Comparison of ENCODE assay signal across 18 cellular contexts in the genomic region with DNA sequence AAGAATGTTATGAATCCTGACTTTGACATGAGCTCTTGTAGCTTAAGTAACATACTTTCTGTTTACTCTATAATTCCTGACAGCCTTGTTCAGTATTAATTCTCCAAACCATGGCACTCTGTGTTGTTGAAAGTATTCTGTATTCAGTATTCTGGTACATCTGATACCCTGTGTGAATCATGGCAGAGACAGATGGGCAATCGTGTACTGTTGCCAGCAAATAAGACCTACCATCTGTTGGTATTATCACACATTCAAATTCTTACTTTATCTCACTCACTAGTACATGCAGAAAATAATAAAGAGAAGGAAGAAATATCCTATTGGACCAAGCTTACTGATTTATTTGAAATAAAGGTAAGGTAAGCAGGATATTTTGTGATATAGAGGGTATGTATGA. TPM values are rescaled to one million over a fixed set of nuclear protein-coding genes. Genes with fewer than 3 reads are reported as not detected.
"Had no signal": no experiment of that assay in that cellular context is flagged by ENCODE, and none has a peak within 500 bp of the region (broad histone marks: within the 10 kb centered on the region; RNA-seq: fewer than 3 reads in every experiment).

No MANE protein-coding gene starts in this region.

- H3K36me3 ChIP-seq: ovary, uterus had no signal

- H3K9me3 ChIP-seq: ascending aorta, gastroesophageal sphincter, ovary, sigmoid colon, thyroid gland, uterus had no signal

- DNase-seq: activated CD4-positive, alpha-beta memory T cell treated with anti-CD3 and anti-CD28 coated beads for 36 hours; activated CD4-positive, CD25-positive, alpha-beta regulatory T cell treated with anti-CD3 and anti-CD28 coated beads, Interleukin-2, amount 50 U/mL, for 72 hours; activated CD8-positive, alpha-beta memory T cell treated with anti-CD3 and anti-CD28 coated beads, Interleukin-2, amount 10 ng/mL, durations not matched to agents 7 days and 5 days; activated naive CD4-positive, alpha-beta T cell treated with anti-CD3 and anti-CD28 coated beads for 36 hours; activated naive CD8-positive, alpha-beta T cell treated with anti-CD3 and anti-CD28 coated beads, Interleukin-2, amount 50 U/mL, for 24 hours; activated T-cell treated with anti-CD3 and anti-CD28 coated beads, Interleukin-2, amount 50 U/mL, for 1 hour; erythroblast; midbrain; naive B cell; ovary; sigmoid colon; stimulated activated CD4-positive, alpha-beta T cell treated with anti-CD3 and anti-CD28 coated beads, Interleukin-12 subunit alpha, Interleukin-12 subunit beta, amount 100 ng/mL, for 4 hours; thyroid gland; uterus had no signal

- H3K4me3 ChIP-seq: ascending aorta, gastroesophageal sphincter, lung, ovary, sigmoid colon, thyroid gland, uterus had no signal

- H3K27ac ChIP-seq: ascending aorta, gastroesophageal sphincter, ovary, sigmoid colon, thyroid gland, uterus had no signal

- H3K4me1 ChIP-seq: ascending aorta, gastroesophageal sphincter, sigmoid colon, thyroid gland, uterus had no signal

- ATAC-seq: activated CD8-positive, alpha-beta memory T cell treated with anti-CD3 and anti-CD28 coated beads, Interleukin-2, amount 10 ng/mL, durations not matched to agents 7 days and 5 days; activated naive CD8-positive, alpha-beta T cell treated with anti-CD3 and anti-CD28 coated beads, Interleukin-2, amount 50 U/mL, for 24 hours; gastroesophageal sphincter; stimulated activated memory B cell treated with anti-CD40 and anti-IgM and Interleukin-4, amounts not matched to agents 10 μg/mL and 1 μg/mL and 100 μg/mL, for 72 hours had no signal

- H3K27me3 ChIP-seq: ascending aorta, gastroesophageal sphincter, ovary, sigmoid colon, thyroid gland, uterus had no signal

RNA-seq across cellular contexts. Expression of a gene that starts 8.4 kb away (rescaled TPM):
- total RNA-seq: ascending aorta had no signal
